2 cellular contexts compared by ENCODE assay signal in genomic region chr4:77012726-77013125, GRCh38.
TF ChIP-seq lines count a peak whose summit lies in the region.

No MANE protein-coding gene starts in this region.

TF ChIP-seq in IMR-90, 13 proteins besides CTCF, POLR2A, EP300 and RAD21:
- TF ChIP-seq NFE2L2 (IDR thresholded peaks at IDR 0.05; ENCODE audit: low read depth, low read length) (no peak), MAZ (IDR thresholded peaks at IDR 0.05; ENCODE audit: borderline replicate concordance, low read depth, low read length) (no peak), CHD1 (IDR thresholded peaks at IDR 0.05; ENCODE audit: low read depth, low read length) (no peak), BHLHE40 (IDR thresholded peaks at IDR 0.05; ENCODE audit: low read depth, low read length) (no peak), RCOR1 (IDR thresholded peaks at IDR 0.05; ENCODE audit: insufficient replicate concordance, low read length) (no peak), RFX5 (IDR thresholded peaks at IDR 0.05; ENCODE audit: low read depth, low read length) (no peak), MXI1 (IDR thresholded peaks at IDR 0.05; ENCODE audit: borderline replicate concordance, low read depth, low read length) (no peak), FOS (IDR thresholded peaks at IDR 0.05; ENCODE audit: low read depth, low read length) (no peak), SMC3 (IDR thresholded peaks at IDR 0.05; ENCODE audit: low read depth, low read length) (no peak), MAFK (IDR thresholded peaks at IDR 0.05; ENCODE audit: low read depth, low read length) (no peak), ELK1 (IDR thresholded peaks at IDR 0.05; ENCODE audit: borderline replicate concordance, low read depth, low read length) (no peak), USF2 (IDR thresholded peaks at IDR 0.05; ENCODE audit: low read depth, low read length) (no peak)

TF ChIP-seq in endothelial cell of umbilical vein, 7 proteins besides CTCF, POLR2A, EP300 and RAD21:
- TF ChIP-seq EZH2 (IDR thresholded peaks at IDR 0.05; ENCODE audit: borderline replicate concordance, low read depth, low read length, severe bottlenecking) (no peak), MAX (IDR thresholded peaks at IDR 0.05; ENCODE audit: insufficient read depth, insufficient read length) (no peak), POLR2AphosphoS5 (IDR thresholded peaks at IDR 0.05; ENCODE audit: insufficient read depth, low read depth, low read length) (no peak), MYC (IDR thresholded peaks at IDR 0.05; ENCODE audit: low read depth, low read length) (no peak), JUN (IDR thresholded peaks at IDR 0.05; ENCODE audit: borderline replicate concordance, insufficient read depth, insufficient read length, low read depth) (no peak), GATA2 (IDR thresholded peaks at IDR 0.05; ENCODE audit: insufficient read depth, insufficient read length, low read depth, low read length) (no peak), FOS (IDR thresholded peaks at IDR 0.05; ENCODE audit: borderline replicate concordance, insufficient read depth, low read length) (no peak)
